Comparison of ENCODE assay signal across 8 cellular contexts in genomic region chr12:10365716-10366433, GRCh38. TPM values are rescaled to one million over a fixed set of nuclear protein-coding genes. Genes with fewer than 3 reads are reported as not detected.
DNase-seq lines count a peak whose midpoint lies in the region; ATAC-seq and TF ChIP-seq lines count a peak whose summit lies in the region.

No MANE protein-coding gene starts in this region.

- peak; percentile 34 for DNase-seq in AG10803 (ENCODE audit: low read depth)
- peak; percentile 9 for DNase-seq in KG1 (lab: John Stamatoyannopoulos, UW)
- DNase-seq in caudate nucleus (lab: John Stamatoyannopoulos, UW), result no peak
- DNase-seq in HuH-7 (ENCODE audit: low spot score), result no peak
- no peak for DNase-seq in glutamatergic neuron
- DNase-seq in activated CD4-positive, alpha-beta memory T cell treated with anti-CD3 and anti-CD28 coated beads, Interleukin-2, amount 10 ng/mL, durations not matched to agents 7 days and 5 days, result no peak

- no peak overlapping the region for H3K27ac Mint-ChIP-seq in glutamatergic neuron (ENCODE audit: unreplicated experiment)
- H3K27ac Mint-ChIP-seq in activated CD4-positive, alpha-beta memory T cell treated with anti-CD3 and anti-CD28 coated beads, Interleukin-2, amount 10 ng/mL, durations not matched to agents 7 days and 5 days, result no peak overlapping the region

- peak overlapping the region; percentile 99 for H3K27ac ChIP-seq in caudate nucleus (ENCODE audit: low read depth, low read length)

- peak overlapping the region; percentile 85 for H3K9ac ChIP-seq in mucosa of stomach (ENCODE audit: low read length)

- H3K4me1 ChIP-seq in mucosa of stomach (ENCODE audit: control insufficient read depth, insufficient read depth, low read length), result peaks cover 45% of the 10 kb centered on the region

- H3K4me3 ChIP-seq in AG10803 (ENCODE audit: low read length) (peak overlapping the region; percentile 79), mucosa of stomach (ENCODE audit: low read length) (peak overlapping the region; percentile 68)

- ATAC-seq in HG03097 (IDR thresholded peaks at IDR 0.05; ENCODE audit: low FRiP score, unreplicated experiment), result no peak

- no peaks in the 10 kb centered on the region for H3K27me3 ChIP-seq in mucosa of stomach (ENCODE audit: control insufficient read depth, insufficient read depth, low read length)

- CTCF ChIA-PET in activated CD4-positive, alpha-beta memory T cell treated with anti-CD3 and anti-CD28 coated beads, Interleukin-2, amount 10 ng/mL, durations not matched to agents 7 days and 5 days (lab: Charles Lee), result interaction anchor here (0.7 to 1.8 kb wide), 3 partner anchors 130 to 213 kb away, joined by 3 to 5 read pairs (median 3); no protein-coding TSS in a partner anchor

- no peak overlapping the region for H3K4me3 Mint-ChIP-seq in glutamatergic neuron (ENCODE audit: unreplicated experiment)
- H3K4me3 Mint-ChIP-seq in activated CD4-positive, alpha-beta memory T cell treated with anti-CD3 and anti-CD28 coated beads, Interleukin-2, amount 10 ng/mL, durations not matched to agents 7 days and 5 days, result no peak overlapping the region

- H3K4me1 Mint-ChIP-seq in glutamatergic neuron (ENCODE audit: low read depth, unreplicated experiment), result peaks cover under 1% of the 10 kb centered on the region
- no peaks in the 10 kb centered on the region for H3K4me1 Mint-ChIP-seq in activated CD4-positive, alpha-beta memory T cell treated with anti-CD3 and anti-CD28 coated beads, Interleukin-2, amount 10 ng/mL, durations not matched to agents 7 days and 5 days

- POLR2A ChIA-PET in activated CD4-positive, alpha-beta memory T cell treated with anti-CD3 and anti-CD28 coated beads, Interleukin-2, amount 10 ng/mL, durations not matched to agents 7 days and 5 days (lab: Charles Lee), result interaction anchor here (0.9 kb wide), 1 partner anchor 608 kb away, joined by 3 read pairs; no protein-coding TSS in a partner anchor

- H3K9me3 ChIP-seq in mucosa of stomach (ENCODE audit: control insufficient read depth, low read length), result no peaks in the 10 kb centered on the region

- H3K27me3 Mint-ChIP-seq in glutamatergic neuron (ENCODE audit: unreplicated experiment), result peaks cover 3% of the 10 kb centered on the region
- peaks cover 34% of the 10 kb centered on the region for H3K27me3 Mint-ChIP-seq in activated CD4-positive, alpha-beta memory T cell treated with anti-CD3 and anti-CD28 coated beads, Interleukin-2, amount 10 ng/mL, durations not matched to agents 7 days and 5 days

- no peaks in the 10 kb centered on the region for H3K36me3 ChIP-seq in mucosa of stomach (ENCODE audit: control insufficient read depth, insufficient read depth, low read length)

- H3K9me3 Mint-ChIP-seq in glutamatergic neuron (ENCODE audit: unreplicated experiment), result peaks cover 2% of the 10 kb centered on the region
- peaks cover 5% of the 10 kb centered on the region for H3K9me3 Mint-ChIP-seq in activated CD4-positive, alpha-beta memory T cell treated with anti-CD3 and anti-CD28 coated beads, Interleukin-2, amount 10 ng/mL, durations not matched to agents 7 days and 5 days

- TF ChIP-seq CTCF in AG10803 (conservative IDR thresholded peaks at IDR 0.05; ENCODE audit: low read length) (peak; percentile 42), glutamatergic neuron (IDR thresholded peaks at IDR 0.05; ENCODE audit: partially characterized antibody, unreplicated experiment) (no peak)

- H3K36me3 Mint-ChIP-seq in glutamatergic neuron (ENCODE audit: unreplicated experiment), result no peaks in the 10 kb centered on the region
- H3K36me3 Mint-ChIP-seq in activated CD4-positive, alpha-beta memory T cell treated with anti-CD3 and anti-CD28 coated beads, Interleukin-2, amount 10 ng/mL, durations not matched to agents 7 days and 5 days (ENCODE audit: low read depth), result peaks cover 6% of the 10 kb centered on the region

RNA-seq across cellular contexts. Expression of gene KLRK1, which starts 24.0 kb away (rescaled TPM):
- not detected for total RNA-seq in glutamatergic neuron (ENCODE audit: unreplicated experiment)
- under 1 TPM; 0.43 to 0.93 TPM for total RNA-seq in activated CD4-positive, alpha-beta memory T cell treated with anti-CD3 and anti-CD28 coated beads, Interleukin-2, amount 10 ng/mL, durations not matched to agents 7 days and 5 days

RNA-seq across cellular contexts. Expression of gene KLRC4, which starts 43.7 kb away (rescaled TPM):
- not detected for total RNA-seq in glutamatergic neuron (ENCODE audit: unreplicated experiment)
- not detected for total RNA-seq in activated CD4-positive, alpha-beta memory T cell treated with anti-CD3 and anti-CD28 coated beads, Interleukin-2, amount 10 ng/mL, durations not matched to agents 7 days and 5 days

RNA-seq across cellular contexts. Expression of gene KLRC3, which starts 54.5 kb away (rescaled TPM):
- not detected for total RNA-seq in glutamatergic neuron (ENCODE audit: unreplicated experiment)
- not detected for total RNA-seq in activated CD4-positive, alpha-beta memory T cell treated with anti-CD3 and anti-CD28 coated beads, Interleukin-2, amount 10 ng/mL, durations not matched to agents 7 days and 5 days

RNA-seq across cellular contexts. Expression of gene KLRD1, which starts 58.2 kb away (rescaled TPM):
- total RNA-seq in glutamatergic neuron (ENCODE audit: unreplicated experiment), result 0.25 TPM
- total RNA-seq in activated CD4-positive, alpha-beta memory T cell treated with anti-CD3 and anti-CD28 coated beads, Interleukin-2, amount 10 ng/mL, durations not matched to agents 7 days and 5 days, result 1 to 10 TPM in 1 of 2 experiments, under 1 TPM in 1; 0.65 to 1.1 TPM

Comparison
In these comparisons a context has a peak if more than half of its experiments do, and no peak if none do; other contexts are left out.
1. DNase-seq: peak in AG10803 (single experiment) and KG1 (single experiment); none in caudate nucleus (0 of 61), HuH-7 (single experiment), glutamatergic neuron (single experiment) and activated CD4-positive, alpha-beta memory T cell treated with anti-CD3 and anti-CD28 coated beads, Interleukin-2, amount 10 ng/mL, durations not matched to agents 7 days and 5 days (single experiment).